Comparison of ENCODE assay signal across 17 cellular contexts in the genomic region with DNA sequence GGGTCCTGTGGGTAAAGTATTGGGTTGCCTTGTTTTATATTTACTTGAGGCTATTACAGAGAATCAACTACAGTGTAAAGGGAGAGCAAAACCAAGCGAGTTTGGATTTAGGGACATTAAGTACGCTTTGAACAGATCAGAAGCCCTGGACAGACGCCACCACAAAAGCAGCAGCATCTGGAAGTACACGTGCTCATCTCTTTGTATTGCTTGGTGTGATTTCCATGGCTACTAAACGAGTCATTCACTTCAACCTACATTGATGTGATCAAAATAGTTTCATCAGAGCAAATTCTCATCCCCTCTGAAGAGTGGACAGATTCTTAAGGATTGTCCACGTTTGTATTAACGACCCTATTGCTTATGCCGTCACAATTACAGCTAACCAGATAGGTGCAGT.
DNase-seq lines count a peak whose midpoint lies in the region; ATAC-seq and TF ChIP-seq lines count a peak whose summit lies in the region.
"Had no signal": no experiment of that assay in that cellular context is flagged by ENCODE, and none has a peak within 500 bp of the region (broad histone marks: within the 10 kb centered on the region; RNA-seq: fewer than 3 reads in every experiment).

No MANE protein-coding gene starts in this region.

- TF ChIP-seq EP300 in transverse colon (IDR thresholded peaks at IDR 0.05; ENCODE audit: low read depth) = no peak

- no peak overlapping the region for H3K9ac ChIP-seq in mesenchymal stem cell (ENCODE audit: low read length)

- no peak overlapping the region for H3K14ac ChIP-seq in mesenchymal stem cell (ENCODE audit: low read length in 2 of 2)

- H3K23ac ChIP-seq in mesenchymal stem cell (ENCODE audit: low read length in 2 of 2) = no peak overlapping the region

- no peak overlapping the region for H3K18ac ChIP-seq in mesenchymal stem cell (ENCODE audit: low read depth in 1 of 2, low read length in 2 of 2)

- H3K4ac ChIP-seq in mesenchymal stem cell (ENCODE audit: low read depth in 1 of 2, low read length in 2 of 2) = no peak overlapping the region

- no peak overlapping the region for H2AFZ ChIP-seq in mesenchymal stem cell (ENCODE audit: low read depth, low read length)
- H2AFZ ChIP-seq: PC-9 had no signal

- H3K36me3 ChIP-seq in left ventricle myocardium inferior (no peaks in the 10 kb centered on the region), brain microvascular endothelial cell (replicated peaks) (no peaks in the 10 kb centered on the region), transverse colon (no peaks in the 10 kb centered on the region), mesenchymal stem cell (ENCODE audit: control insufficient read depth in 1 of 2, insufficient read depth in 2 of 2, low read depth in 1 of 2, low read length in 2 of 2) (no peaks in the 10 kb centered on the region)

- DNase-seq in left ventricle myocardium inferior (no peak), left cardiac atrium (no peak), brain microvascular endothelial cell (peak; percentile 66), kidney tubule cell (ENCODE audit: low spot score) (peak; percentile 75), transverse colon (peak; percentile 24), mesenchymal stem cell (no peak)
- DNase-seq in NK-92 treated with Interleukin-12 subunit alpha and Interleukin-12 subunit beta, amount 100 ng/mL, for 24 hours (lab: John Stamatoyannopoulos, UW) = no peak
- DNase-seq: ACHN; activated naive CD8-positive, alpha-beta T cell treated with anti-CD3 and anti-CD28 coated beads, Interleukin-2, amount 50 U/mL, for 24 hours; activated T-cell treated with anti-CD3 and anti-CD28 coated beads, Interleukin-2, amount 50 U/mL, for 48 hours; immature natural killer cell; NCI-H1105 treated with DMSO at 0.1 percent for 48 hours; PC-9; stimulated activated naive B cell treated with anti-CD40 and anti-IgM and Interleukin-4, amounts not matched to agents 10 μg/mL and 1 μg/mL and 100 μg/mL, for 72 hours had no signal

- no peak overlapping the region for H4K91ac ChIP-seq in mesenchymal stem cell (ENCODE audit: low read length)

- no peak overlapping the region for H3K4me2 ChIP-seq in mesenchymal stem cell (ENCODE audit: low read length, poor library complexity, severe bottlenecking)
- H3K4me2 ChIP-seq: PC-9 had no signal

- no peak overlapping the region for H2BK12ac ChIP-seq in mesenchymal stem cell (ENCODE audit: low read length in 2 of 2)

- H3K27ac ChIP-seq in left ventricle myocardium inferior (replicated peaks) (peak overlapping the region; percentile 64), brain microvascular endothelial cell (no peak overlapping the region), transverse colon (peak overlapping the region; percentile 27 to 71 (median 34)), mesenchymal stem cell (ENCODE audit: low read length, poor library complexity, severe bottlenecking) (no peak overlapping the region)
- H3K27ac ChIP-seq: HL-60, PC-9 had no signal

- H2AK5ac ChIP-seq in mesenchymal stem cell (ENCODE audit: low read length, severe bottlenecking) = no peak overlapping the region

- no peak for TF ChIP-seq POLR2A in transverse colon (IDR thresholded peaks at IDR 0.05)

- H2BK15ac ChIP-seq in mesenchymal stem cell (ENCODE audit: low read depth, poor library complexity, severe bottlenecking) = no peak overlapping the region

- intact Hi-C loops in left ventricle myocardium inferior (cut with micrococcal nuclease) = no loop called here
- intact Hi-C loops in left cardiac atrium (cut with DNase I) = no loop called here
- intact Hi-C loops in transverse colon (cut with DNase I; ENCODE audit: low total_unique reads) = no loop called here

- H2BK5ac ChIP-seq in mesenchymal stem cell (ENCODE audit: low read depth, low read length, poor library complexity, severe bottlenecking) = no peak overlapping the region

- TF ChIP-seq CTCF in left ventricle myocardium inferior (IDR thresholded peaks at IDR 0.05; ENCODE audit: borderline replicate concordance) (no peak), brain microvascular endothelial cell (IDR thresholded peaks at IDR 0.05; ENCODE audit: low read depth, low read length, missing control alignments) (no peak), transverse colon (IDR thresholded peaks at IDR 0.05) (no peak)

- H3K79me1 ChIP-seq in mesenchymal stem cell (replicated peaks; ENCODE audit: low read length, poor library complexity, severe bottlenecking) = no peaks in the 10 kb centered on the region

- H4K8ac ChIP-seq in mesenchymal stem cell (ENCODE audit: low read length) = no peak overlapping the region

- no peak overlapping the region for H3K4me3 ChIP-seq in left ventricle myocardium inferior
- H3K4me3 ChIP-seq in brain microvascular endothelial cell (ENCODE audit: low read depth, low read length) = no peak overlapping the region
- no peak overlapping the region for H3K4me3 ChIP-seq in transverse colon
- no peak overlapping the region for H3K4me3 ChIP-seq in mesenchymal stem cell (ENCODE audit: insufficient read depth in 1 of 2, low read depth in 1 of 2, low read length in 2 of 2)
- H3K4me3 ChIP-seq: K562, PC-9 had no signal

- H3K27me3 ChIP-seq in left ventricle myocardium inferior (ENCODE audit: low read depth) (no peaks in the 10 kb centered on the region), brain microvascular endothelial cell (replicated peaks) (no peaks in the 10 kb centered on the region), transverse colon (no peaks in the 10 kb centered on the region), mesenchymal stem cell (ENCODE audit: control insufficient read depth in 1 of 2, insufficient read depth in 1 of 2, low read length in 2 of 2) (no peaks in the 10 kb centered on the region)

- H3K9me3 ChIP-seq in left ventricle myocardium inferior (replicated peaks) (no peaks in the 10 kb centered on the region), transverse colon (no peaks in the 10 kb centered on the region), mesenchymal stem cell (ENCODE audit: control insufficient read depth, low read length) (no peaks in the 10 kb centered on the region)

- no peak overlapping the region for H2BK120ac ChIP-seq in mesenchymal stem cell (ENCODE audit: low read depth, low read length)

- ATAC-seq in left cardiac atrium (no peak), HG02852 (IDR thresholded peaks at IDR 0.05; ENCODE audit: unreplicated experiment) (no peak)
- ATAC-seq: activated naive CD8-positive, alpha-beta T cell treated with anti-CD3 and anti-CD28 coated beads, Interleukin-2, amount 50 U/mL, for 24 hours; K562; stimulated activated naive B cell treated with anti-CD40 and anti-IgM and Interleukin-4, amounts not matched to agents 10 μg/mL and 1 μg/mL and 100 μg/mL, for 72 hours had no signal

- 64 to 71% methylated on average over 8 of the region's 8 CpGs for WGBS in transverse colon (ENCODE audit: low coverage in 1 of 2), 2 donors
- 80% methylated on average over 8 of the region's 8 CpGs for WGBS in mesenchymal stem cell

- H3K4me1 ChIP-seq in left ventricle myocardium inferior = peaks cover 92% of the 10 kb centered on the region
- H3K4me1 ChIP-seq in transverse colon = peaks cover 0 to 35% (median 7%) of the 10 kb centered on the region in 4 donors
- peaks cover 8% of the 10 kb centered on the region for H3K4me1 ChIP-seq in mesenchymal stem cell (ENCODE audit: control insufficient read depth, insufficient read depth, low read depth, low read length)

- in situ Hi-C loops in brain microvascular endothelial cell (cut with HindIII; ENCODE audit: low pct_ligation_motif_present, low sequenced_read_pairs) (no loop called here), transverse colon (cut with MboI; ENCODE audit: low pct_ligation_motif_present in 1 of 4, low pct_unique_long_range_greater_than_20kb in 1 of 4, low sequenced_read_pairs in 3 of 4) (no loop called here)

Comparison
In these comparisons a context has a peak if more than half of its experiments do, and no peak if none do; other contexts are left out.
1. DNase-seq: peak in brain microvascular endothelial cell (single experiment), kidney tubule cell (single experiment) and transverse colon (single experiment); none in left ventricle myocardium inferior (single experiment), left cardiac atrium (single experiment), mesenchymal stem cell (single experiment) and NK-92 treated with Interleukin-12 subunit alpha and Interleukin-12 subunit beta, amount 100 ng/mL, for 24 hours (single experiment).
2. H3K27ac ChIP-seq: peak in left ventricle myocardium inferior (single experiment) and transverse colon (4 of 4); none in brain microvascular endothelial cell (single experiment) and mesenchymal stem cell (single experiment).